8 cellular contexts compared by ENCODE assay signal in the genomic region with DNA sequence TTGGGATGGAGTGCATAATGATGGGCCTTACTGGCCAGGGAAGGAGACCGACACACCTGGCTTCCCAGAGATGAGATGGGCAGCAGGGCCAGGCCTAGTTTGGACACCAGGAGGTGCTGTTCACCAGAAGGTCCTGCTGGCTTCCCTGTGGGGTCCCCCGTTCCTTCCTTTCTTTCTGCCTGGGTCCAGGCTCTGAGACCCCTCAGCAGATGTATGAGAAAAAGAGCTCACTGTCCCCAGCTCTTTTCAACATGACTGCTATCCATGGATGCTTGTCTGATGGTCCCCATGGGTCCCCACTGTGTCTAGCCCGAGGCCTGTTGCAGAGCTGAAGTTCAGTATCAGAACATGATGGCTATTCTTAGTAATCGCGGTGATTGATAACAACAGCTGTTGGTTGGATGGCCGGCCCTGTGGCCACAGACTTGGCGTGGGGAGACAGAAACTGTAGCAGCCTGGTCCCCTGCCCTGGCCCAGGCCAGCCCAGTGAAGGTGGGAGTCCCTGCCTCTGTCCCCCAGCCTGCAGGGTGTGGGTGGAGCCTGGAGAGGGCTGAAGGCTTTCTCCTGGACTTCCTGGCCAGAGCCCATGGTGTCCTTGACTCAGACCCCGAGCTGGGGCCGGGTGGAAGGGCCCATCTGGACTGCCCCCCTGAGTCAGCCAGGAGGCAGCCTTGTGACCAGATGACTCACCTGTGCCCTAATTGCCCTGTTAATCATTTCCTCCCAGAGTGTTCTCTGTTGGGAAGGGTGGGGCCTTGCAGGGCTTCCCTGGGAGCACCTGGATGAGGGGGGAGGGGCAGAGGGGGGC. TPM values are rescaled to one million over a fixed set of nuclear protein-coding genes. Genes with fewer than 3 reads are reported as not detected.
A peak's percentile ranks its signal among the peaks of the same experiment; 100 is the strongest.
DNase-seq lines count a peak whose midpoint lies in the region; ATAC-seq and TF ChIP-seq lines count a peak whose summit lies in the region.

No MANE protein-coding gene starts in this region.

- TF ChIP-seq CTCF in LNCaP clone FGC (IDR thresholded peaks at IDR 0.05; ENCODE audit: control insufficient read depth, extremely low read depth, insufficient read depth), result peak; percentile 67

- H3K4me3 ChIP-seq in LNCaP clone FGC (ENCODE audit: low read depth, low read length) (no peak overlapping the region), esophagus (ENCODE audit: low read depth in 1 of 2, low read length in 2 of 2) (no peak overlapping the region), muscle layer of duodenum (ENCODE audit: low read depth in 1 of 2, low read length in 2 of 2) (no peak overlapping the region), aorta (ENCODE audit: low read length in 2 of 2) (no peak overlapping the region)

- no peaks in the 10 kb centered on the region for H3K9me3 ChIP-seq in esophagus (ENCODE audit: control insufficient read depth in 2 of 2, insufficient read depth in 1 of 2, low read depth in 1 of 2, low read length in 1 of 2)
- H3K9me3 ChIP-seq in muscle layer of duodenum (ENCODE audit: control insufficient read depth in 1 of 2, low read length in 2 of 2), result no peaks in the 10 kb centered on the region
- H3K9me3 ChIP-seq in aorta (ENCODE audit: control insufficient read depth, low read length), result no peaks in the 10 kb centered on the region

- intact Hi-C loops in Right ventricle myocardium inferior (cut with DNase I), result loop anchor here (1.0 to 5.0 kb wide), 6 partner anchors 19 to 562 kb away; a partner anchor contains a TSS
- intact Hi-C loops in cardiac septum (cut with DNase I), result loop anchor here (1.0 to 5.0 kb wide), 5 partner anchors 31 to 567 kb away; a partner anchor contains a TSS
- intact Hi-C loops in aorta (cut with DNase I), result loop anchor here in 1 of 2 donors (5.0 kb wide), 2 partner anchors 82 to 562 kb away; no protein-coding TSS in a partner anchor

- ATAC-seq in Right ventricle myocardium inferior, result peak; percentile 54
- ATAC-seq in aorta (ENCODE audit: low FRiP score), result peak; percentile 30
- no peak for ATAC-seq in GM18868 (IDR thresholded peaks at IDR 0.05; ENCODE audit: unreplicated experiment)

- H3K4me1 ChIP-seq in esophagus (ENCODE audit: control insufficient read depth in 2 of 2, insufficient read depth in 2 of 2, low read length in 1 of 2) (peaks cover 0 to 23% of the 10 kb centered on the region in 2 donors), muscle layer of duodenum (ENCODE audit: control insufficient read depth in 1 of 2, insufficient read depth in 2 of 2, low read length in 2 of 2) (peaks cover 4 to 16% of the 10 kb centered on the region in 2 donors), aorta (ENCODE audit: control insufficient read depth in 1 of 2, insufficient read depth in 2 of 2, low read length in 2 of 2) (no peaks in the 10 kb centered on the region)

- H3K27ac ChIP-seq in esophagus (ENCODE audit: low read depth in 2 of 2, low read length in 1 of 2), result peak overlapping the region; percentile 70 to 84
- H3K27ac ChIP-seq in muscle layer of duodenum (ENCODE audit: low read length), result peak overlapping the region; percentile 87
- no peak overlapping the region for H3K27ac ChIP-seq in aorta (ENCODE audit: low read depth in 1 of 2, low read length in 2 of 2)

- WGBS in esophagus, 2 donors, result 21 to 37% methylated on average over 9 of the region's 9 CpGs
- 62 to 63% methylated on average over 9 of the region's 9 CpGs for WGBS in aorta, 2 donors

- H3K36me3 ChIP-seq in esophagus (ENCODE audit: control insufficient read depth in 2 of 2, insufficient read depth in 2 of 2, low read length in 1 of 2) (no peaks in the 10 kb centered on the region), muscle layer of duodenum (ENCODE audit: control insufficient read depth in 1 of 2, insufficient read depth in 2 of 2, low read length in 2 of 2) (no peaks in the 10 kb centered on the region), aorta (ENCODE audit: control insufficient read depth in 1 of 2, insufficient read depth in 2 of 2, low read length in 1 of 2) (no peaks in the 10 kb centered on the region)

- peak; percentile 52 for DNase-seq in Right ventricle myocardium inferior (ENCODE audit: missing footprints)
- no peak for DNase-seq in cardiac septum (ENCODE audit: low spot score)
- no peak for DNase-seq in LNCaP clone FGC (ENCODE audit: low read depth)
- DNase-seq in activated CD4-positive, alpha-beta T cell treated with anti-CD3 and anti-CD28 coated beads for 48 hours, result peak; percentile 61
- peak; percentile 62 to 84 for DNase-seq in aorta

- H3K27me3 ChIP-seq in esophagus (ENCODE audit: control insufficient read depth in 1 of 2, insufficient read depth in 2 of 2, low read length in 2 of 2), result no peaks in the 10 kb centered on the region
- H3K27me3 ChIP-seq in muscle layer of duodenum (ENCODE audit: low read depth, low read length), result no peaks in the 10 kb centered on the region
- no peaks in the 10 kb centered on the region for H3K27me3 ChIP-seq in aorta (ENCODE audit: control insufficient read depth in 1 of 2, insufficient read depth in 2 of 2, low read length in 1 of 2)

RNA-seq across cellular contexts. Expression of a gene that starts 9.9 kb away (rescaled TPM):
- total RNA-seq in Right ventricle myocardium inferior (25.4 TPM), cardiac septum (18.8 TPM), aorta (10 to 100 TPM; 12.4 to 15.0 TPM)
- polyA plus RNA-seq in esophagus (10 to 100 TPM; 20.4 to 22.6 TPM), aorta (10 to 100 TPM; 13.4 to 21.8 TPM)

RNA-seq across cellular contexts. Expression of a gene that starts 31.2 kb away (rescaled TPM):
- total RNA-seq in Right ventricle myocardium inferior (8.0 TPM), cardiac septum (6.9 TPM), aorta (10 to 100 TPM; 11.9 to 28.8 TPM)
- polyA plus RNA-seq in esophagus (10 to 100 TPM; 11.9 to 15.0 TPM), aorta (1 to 10 TPM; 4.6 to 7.0 TPM)

Comparison
In these comparisons a context has a peak if more than half of its experiments do, and no peak if none do; other contexts are left out.
1. DNase-seq: peak in Right ventricle myocardium inferior (single experiment), activated CD4-positive, alpha-beta T cell treated with anti-CD3 and anti-CD28 coated beads for 48 hours (single experiment) and aorta (2 of 2); none in cardiac septum (single experiment) and LNCaP clone FGC (single experiment).
2. H3K27ac ChIP-seq: peak in esophagus (2 of 2) and muscle layer of duodenum (single experiment); none in aorta (0 of 2).